Comparison of ENCODE assay signal across 8 cellular contexts in the genomic region with DNA sequence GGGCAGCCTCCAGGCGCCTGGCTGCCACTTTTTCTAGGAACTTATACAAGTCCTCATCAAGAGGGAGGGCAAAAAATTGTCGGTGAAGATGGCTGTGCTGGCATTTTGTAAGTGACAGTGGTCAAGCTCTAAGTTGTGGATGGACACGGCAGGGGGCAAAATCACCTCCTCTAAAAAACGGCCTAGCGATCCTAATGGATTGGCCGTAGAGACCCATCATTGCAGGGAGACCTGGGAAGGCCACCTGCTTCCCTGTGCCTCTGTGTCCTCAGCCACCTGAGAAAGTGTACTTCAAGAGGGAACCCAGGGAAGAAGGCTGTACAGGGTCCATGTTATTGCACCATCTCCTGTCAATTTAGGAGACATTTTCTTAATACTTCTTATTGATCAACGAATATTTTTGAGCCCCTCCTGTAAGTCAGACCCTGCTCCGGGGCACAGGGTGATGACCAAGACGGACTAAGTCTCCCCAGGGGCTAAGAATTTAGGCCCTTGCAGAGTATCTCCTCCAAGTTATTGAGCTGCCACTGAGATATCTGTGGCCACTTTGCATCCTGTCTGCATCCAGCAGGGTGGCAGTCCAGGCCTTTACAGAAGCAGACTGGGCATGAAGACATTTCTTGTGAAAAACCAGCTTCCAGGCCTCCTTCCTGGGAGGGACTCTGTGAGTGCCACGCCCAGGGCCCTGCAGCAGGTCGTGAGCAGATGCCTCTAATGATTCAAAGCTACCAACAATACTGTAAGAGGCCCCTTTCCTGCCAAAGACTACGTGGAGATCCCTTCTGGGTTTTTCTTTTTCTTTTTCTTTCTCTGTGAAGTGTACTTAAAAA. TPM values are rescaled to one million over a fixed set of nuclear protein-coding genes. Genes with fewer than 3 reads are reported as not detected.
DNase-seq lines count a peak whose midpoint lies in the region; ATAC-seq and FAIRE-seq lines count a peak whose summit lies in the region.

No MANE protein-coding gene starts in this region.

- no peak for ATAC-seq in HG02588 (IDR thresholded peaks at IDR 0.05; ENCODE audit: unreplicated experiment)

- H3K4me2 ChIP-seq in Karpas-422 (ENCODE audit: low read depth, low read length, poor library complexity, severe bottlenecking): no peak overlapping the region

- FAIRE-seq in urothelium cell line (lab: Jason Lieb, UNC): no peak

- no peak overlapping the region for H3K9ac ChIP-seq in Karpas-422 (ENCODE audit: low read length)

- no peaks in the 10 kb centered on the region for H3K27me3 ChIP-seq in Karpas-422 (ENCODE audit: low read length)

- no peaks in the 10 kb centered on the region for H3K36me3 ChIP-seq in Karpas-422 (ENCODE audit: insufficient read depth, low read length)

- H3K27ac ChIP-seq in Karpas-422 (ENCODE audit: low read length): no peak overlapping the region

- no peaks in the 10 kb centered on the region for H3K9me2 ChIP-seq in Karpas-422 (replicated peaks; ENCODE audit: insufficient read depth, low read length)

- H4K20me1 ChIP-seq in Karpas-422 (ENCODE audit: insufficient read depth, low read depth, low read length): no peaks in the 10 kb centered on the region

- DNase-seq in Daoy (ENCODE audit: low read depth) (peak; percentile 39), Karpas-422 (no peak), glomerular visceral epithelial cell (ENCODE audit: extremely low spot score) (peak; percentile 44), inferior parietal cortex (ENCODE audit: extremely low spot score) (no peak), urothelium cell line (ENCODE audit: low spot score) (no peak)
- peak; percentile 73 for DNase-seq in activated CD8-positive, alpha-beta memory T cell treated with anti-CD3 and anti-CD28 coated beads, Interleukin-2, amount 50 U/mL, for 48 hours
- DNase-seq in stimulated activated CD8-positive, alpha-beta memory T cell treated with anti-CD3 and anti-CD28 coated beads, Interleukin-15, amount 100 ng/mL, for 48 hours (ENCODE audit: low read depth in 2 of 2): peak; percentile 51 to 56

- H3K4me3 ChIP-seq in Karpas-422 (ENCODE audit: low read length): no peak overlapping the region

- H3K79me2 ChIP-seq in Karpas-422 (ENCODE audit: low read length): no peaks in the 10 kb centered on the region

- H2AFZ ChIP-seq in Karpas-422 (ENCODE audit: low read length): peak overlapping the region; percentile 7; the same call in 1 of the 2 replicates

- peaks cover 9% of the 10 kb centered on the region for H3K4me1 ChIP-seq in Karpas-422 (ENCODE audit: low read length)

- no peaks in the 10 kb centered on the region for H3K9me3 ChIP-seq in Karpas-422 (ENCODE audit: low read length)

RNA-seq across cellular contexts. Expression of a gene that starts 40.5 kb away (rescaled TPM):
- 865 and 878 TPM in 2 replicates for total RNA-seq in Daoy (2014; rRNA removed; shearing (Covaris generic))
- total RNA-seq in Karpas-422 (2014; rRNA removed; shearing (Covaris generic); ENCODE audit: low replicate concordance): 327 and 344 TPM in 2 replicates

Comparison
In these comparisons a context has a peak if more than half of its experiments do, and no peak if none do; other contexts are left out.
1. DNase-seq: peak in Daoy (single experiment), activated CD8-positive, alpha-beta memory T cell treated with anti-CD3 and anti-CD28 coated beads, Interleukin-2, amount 50 U/mL, for 48 hours (single experiment), glomerular visceral epithelial cell (single experiment) and stimulated activated CD8-positive, alpha-beta memory T cell treated with anti-CD3 and anti-CD28 coated beads, Interleukin-15, amount 100 ng/mL, for 48 hours (2 of 2); none in Karpas-422 (single experiment), inferior parietal cortex (single experiment) and urothelium cell line (single experiment).